ENCODE assay signal across 17 cellular contexts in the genomic region with DNA sequence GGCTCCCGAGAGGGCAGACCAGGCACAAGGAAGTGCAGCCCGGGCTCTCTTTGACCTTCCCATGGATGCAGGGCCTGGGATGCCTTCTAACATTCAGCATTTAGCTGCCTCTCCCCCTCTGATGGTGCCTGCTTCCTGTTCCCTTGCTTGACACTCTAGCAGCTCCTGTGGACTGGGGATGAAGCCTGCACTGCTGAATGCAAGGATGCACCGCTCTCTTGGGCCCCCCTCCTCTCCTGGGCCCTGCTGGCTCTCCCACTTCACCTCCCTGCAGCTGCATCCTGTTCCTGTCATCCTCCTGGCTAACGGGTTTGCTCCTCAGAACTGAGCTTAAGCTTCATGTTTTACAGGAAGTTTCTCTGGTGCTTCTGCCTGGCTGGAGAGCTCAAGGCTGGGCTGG.
DNase-seq lines count a peak whose midpoint lies in the region; ATAC-seq and TF ChIP-seq lines count a peak whose summit lies in the region.
"Had no signal": no experiment of that assay in that cellular context is flagged by ENCODE, and none has a peak within 500 bp of the region (broad histone marks: within the 10 kb centered on the region; RNA-seq: fewer than 3 reads in every experiment).

No MANE protein-coding gene starts in this region.

- H3K36me3 Mint-ChIP-seq in Caco-2 (ENCODE audit: insufficient read depth, unreplicated experiment) = no peaks in the 10 kb centered on the region
- peaks cover 4% of the 10 kb centered on the region for H3K36me3 Mint-ChIP-seq in WTC11
- H3K36me3 Mint-ChIP-seq in nephron (ENCODE audit: low read depth) = no peaks in the 10 kb centered on the region
- H3K36me3 Mint-ChIP-seq: CD14-positive monocyte had no signal

- H3K27me3 ChIP-seq in Caco-2 (replicated peaks; ENCODE audit: control insufficient read depth, insufficient read depth, low read length) = no peaks in the 10 kb centered on the region
- H3K27me3 ChIP-seq: MG63, SJSA1 had no signal

- H3K27me3 Mint-ChIP-seq in Caco-2 (ENCODE audit: insufficient read depth, unreplicated experiment) = no peaks in the 10 kb centered on the region
- no peaks in the 10 kb centered on the region for H3K27me3 Mint-ChIP-seq in WTC11 (ENCODE audit: low read depth)
- H3K27me3 Mint-ChIP-seq in nephron (ENCODE audit: low read depth) = peaks cover 13% of the 10 kb centered on the region

- TF ChIP-seq CTCF in Caco-2 (IDR thresholded peaks at IDR 0.05; ENCODE audit: insufficient read depth in 1 of 2, low read depth in 1 of 2, low read length in 1 of 2, severe bottlenecking in 1 of 2, unreplicated experiment in 1 of 2) = no peak
- TF ChIP-seq CTCF in WTC11 (IDR thresholded peaks at IDR 0.05) = no peak
- TF ChIP-seq CTCF in nephron (IDR thresholded peaks at IDR 0.05; ENCODE audit: unreplicated experiment in 3 of 3) = no peak

- no TSS peak for BruUV-seq in Caco-2 (replicated peaks; lab: Mats Ljungman, UMichigan)

- intact Hi-C loops in Caco-2 (cut with micrococcal nuclease; ENCODE audit: unreplicated experiment) = no loop called here

- no peak overlapping the region for H3K4me3 ChIP-seq in Caco-2 (ENCODE audit: low read depth, low read length)
- H3K4me3 ChIP-seq: K562, MG63, PC-9, SJSA1 had no signal

- peaks cover 28% of the 10 kb centered on the region for H3K4me1 ChIP-seq in Caco-2
- H3K4me1 ChIP-seq: SJSA1 had no signal

- no peak for DNase-seq in Caco-2
- peak; percentile 75 for DNase-seq in KBM-7
- DNase-seq in WTC11 (ENCODE audit: low spot score) = no peak
- no peak for DNase-seq in EL
- DNase-seq in activated CD4-positive, alpha-beta T cell treated with anti-CD3 and anti-CD28 coated beads, Interleukin-2, amount 50 U/mL, for 4 hours = no peak
- DNase-seq: HCEC 1CT, MG63, NCI-H1092, NCI-H146, NCI-H2081 treated with DMSO at 0.1 percent for 48 hours, PC-9 had no signal

- no peaks in the 10 kb centered on the region for H3K9me3 ChIP-seq in Caco-2
- H3K9me3 ChIP-seq: MG63, SJSA1 had no signal

- H3K36me3 ChIP-seq in Caco-2 (ENCODE audit: control insufficient read depth, insufficient read depth, low read length) = no peaks in the 10 kb centered on the region
- H3K36me3 ChIP-seq: MG63, SJSA1 had no signal

- H3K4me1 Mint-ChIP-seq in Caco-2 (ENCODE audit: low read depth, unreplicated experiment) (peaks cover 35% of the 10 kb centered on the region), WTC11 (peaks cover 11% of the 10 kb centered on the region), nephron (peaks cover 25% of the 10 kb centered on the region)
- H3K4me1 Mint-ChIP-seq: CD14-positive monocyte had no signal

- CTCF ChIA-PET in Caco-2 (lab: Charles Lee) (no interaction called here), WTC11 (lab: Charles Lee) (interaction anchor here (0.6 to 1.0 kb wide), 5 partner anchors 13 to 522 kb away, joined by 3 to 4 read pairs (median 3); no protein-coding TSS in a partner anchor)

- POLR2A ChIA-PET in Caco-2 (lab: Charles Lee) (no interaction called here), WTC11 (lab: Charles Lee) (interaction anchor here (1.4 kb wide), 1 partner anchor 10 kb away, joined by 3 read pairs; no protein-coding TSS in a partner anchor)

- H3K27ac Mint-ChIP-seq in Caco-2 (ENCODE audit: unreplicated experiment) (peak overlapping the region; percentile 41), WTC11 (no peak overlapping the region), nephron (peak overlapping the region; percentile 9 to 76 (median 29))
- H3K27ac Mint-ChIP-seq: CD14-positive monocyte had no signal

- H3K4me3 Mint-ChIP-seq in Caco-2 (ENCODE audit: unreplicated experiment) (no peak overlapping the region), WTC11 (no peak overlapping the region), nephron (no peak overlapping the region)
- H3K4me3 Mint-ChIP-seq: CD14-positive monocyte had no signal

- H3K9me3 Mint-ChIP-seq in Caco-2 (ENCODE audit: unreplicated experiment) = no peaks in the 10 kb centered on the region
- peaks cover 9% of the 10 kb centered on the region for H3K9me3 Mint-ChIP-seq in WTC11
- peaks cover 13% of the 10 kb centered on the region for H3K9me3 Mint-ChIP-seq in nephron

- peak; percentile 70 for ATAC-seq in WTC11
- ATAC-seq in GM21367 (IDR thresholded peaks at IDR 0.05; ENCODE audit: unreplicated experiment) = no peak
- ATAC-seq in HG02798 (IDR thresholded peaks at IDR 0.05; ENCODE audit: poor library complexity, unreplicated experiment) = no peak
- ATAC-seq: K562 had no signal

- in situ Hi-C loops in KBM-7 (cut with MboI; ENCODE audit: low pct_unique_long_range_greater_than_20kb, low sequenced_read_pairs) = no loop called here

TF ChIP-seq in WTC11, 78 proteins besides CTCF, POLR2A, EP300 and RAD21:
- TF ChIP-seq GTF2I (CRISPR knock-in tag; conservative IDR thresholded peaks at IDR 0.05) = no peak
- TF ChIP-seq ZNF416 (CRISPR knock-in tag; IDR thresholded peaks at IDR 0.05) = no peak
- TF ChIP-seq RORB (CRISPR knock-in tag; IDR thresholded peaks at IDR 0.05) = no peak
- TF ChIP-seq MLX (CRISPR knock-in tag; IDR thresholded peaks at IDR 0.05) = no peak
- no peak for TF ChIP-seq ZNF121 (CRISPR knock-in tag; IDR thresholded peaks at IDR 0.05)
- TF ChIP-seq CREB1 (CRISPR knock-in tag; IDR thresholded peaks at IDR 0.05) = no peak
- TF ChIP-seq EMX1 (CRISPR knock-in tag; IDR thresholded peaks at IDR 0.05) = no peak
- TF ChIP-seq GRHL2 (CRISPR knock-in tag; IDR thresholded peaks at IDR 0.05; ENCODE audit: insufficient replicate concordance, severe bottlenecking) = no peak
- TF ChIP-seq NR2C2 (CRISPR knock-in tag; IDR thresholded peaks at IDR 0.05) = no peak
- no peak for TF ChIP-seq IRF2 (CRISPR knock-in tag; IDR thresholded peaks at IDR 0.05; ENCODE audit: borderline replicate concordance, low read depth)
- TF ChIP-seq CDX4 (CRISPR knock-in tag; IDR thresholded peaks at IDR 0.05; ENCODE audit: borderline replicate concordance) = no peak
